10 cellular contexts compared by ENCODE assay signal in genomic region chr2:13056259-13056843, GRCh38.
DNase-seq lines count a peak whose midpoint lies in the region; ATAC-seq, FAIRE-seq and TF ChIP-seq lines count a peak whose summit lies in the region.
"Had no signal": no experiment of that assay in that cellular context is flagged by ENCODE, and none has a peak within 500 bp of the region (broad histone marks: within the 10 kb centered on the region; RNA-seq: fewer than 3 reads in every experiment).

No MANE protein-coding gene starts in this region.

- no peak overlapping the region for H3K27ac ChIP-seq in keratinocyte (ENCODE audit: control insufficient read depth, insufficient read depth, low read length)
- H3K27ac ChIP-seq in effector memory CD4-positive, alpha-beta T cell (ENCODE audit: insufficient read depth, low read length, poor library complexity, severe bottlenecking), result no peak overlapping the region

- dilution Hi-C loops in keratinocyte (cut with MboI; ENCODE audit: extremely low pct_ligation_motif_present, low sequenced_read_pairs), result no loop called here

- H2AFZ ChIP-seq in keratinocyte (ENCODE audit: control insufficient read depth, low read length), result no peak overlapping the region

- H3K4me3 ChIP-seq in AG09309 (ENCODE audit: control insufficient read depth, low read depth, low read length), result no peak overlapping the region
- H3K4me3 ChIP-seq in HFF-Myc (replicated peaks; ENCODE audit: low read depth, low read length), result no peak overlapping the region
- no peak overlapping the region for H3K4me3 ChIP-seq in keratinocyte (ENCODE audit: control insufficient read depth in 2 of 3, extremely low read depth in 1 of 3, insufficient read depth in 2 of 3, low read depth in 1 of 3, low read length in 3 of 3)
- H3K4me3 ChIP-seq in effector memory CD4-positive, alpha-beta T cell (ENCODE audit: insufficient read depth, low read depth, low read length, poor library complexity, severe bottlenecking), result no peak overlapping the region

- no peaks in the 10 kb centered on the region for H3K4me1 ChIP-seq in keratinocyte (ENCODE audit: control insufficient read depth, extremely low read depth, insufficient read depth, low read length)
- no peaks in the 10 kb centered on the region for H3K4me1 ChIP-seq in effector memory CD4-positive, alpha-beta T cell (ENCODE audit: control insufficient read depth, insufficient read depth, low read length, poor library complexity, severe bottlenecking)

- H3K9me1 ChIP-seq in keratinocyte (ENCODE audit: control insufficient read depth, extremely low read depth, insufficient read depth, low read length), result no peaks in the 10 kb centered on the region

- FAIRE-seq in keratinocyte (lab: Jason Lieb, UNC), result no peak

- TF ChIP-seq CTCF in AG09309 (IDR thresholded peaks at IDR 0.05; ENCODE audit: control insufficient read depth, insufficient read depth, low read depth, low read length, missing control alignments) (peak; percentile 52), HFF-Myc (IDR thresholded peaks at IDR 0.05; ENCODE audit: low read depth, low read length, missing control alignments) (peak; percentile 55), keratinocyte (optimal IDR thresholded peaks at IDR 0.05 in 1 of 3, IDR thresholded peaks at IDR 0.05 in 1 of 3, conservative IDR thresholded peaks at IDR 0.05 in 1 of 3; ENCODE audit: extremely low read depth in 1 of 3, insufficient read depth in 2 of 3, low read length in 3 of 3) (peak; percentile 12 to 43 (median 28))

- H3K36me3 ChIP-seq in keratinocyte (ENCODE audit: control insufficient read depth in 2 of 2, extremely low read depth in 1 of 2, insufficient read depth in 2 of 2, low read length in 2 of 2), result no peaks in the 10 kb centered on the region
- H3K36me3 ChIP-seq in effector memory CD4-positive, alpha-beta T cell (ENCODE audit: control insufficient read depth, insufficient read depth, low read length), result no peaks in the 10 kb centered on the region

- H3K9ac ChIP-seq in keratinocyte (ENCODE audit: control insufficient read depth, extremely low read depth, insufficient read depth, low read length), result no peak overlapping the region

- no peaks in the 10 kb centered on the region for H3K79me2 ChIP-seq in keratinocyte (ENCODE audit: control insufficient read depth, insufficient read depth, low read length)

- H3K4me2 ChIP-seq in keratinocyte (ENCODE audit: control insufficient read depth, extremely low read depth, insufficient read depth, low read depth, low read length), result no peak overlapping the region

- H3K9me3 ChIP-seq in keratinocyte (ENCODE audit: control insufficient read depth, low read depth, low read length), result no peaks in the 10 kb centered on the region
- no peaks in the 10 kb centered on the region for H3K9me3 ChIP-seq in effector memory CD4-positive, alpha-beta T cell (ENCODE audit: control insufficient read depth, low read length)

- ATAC-seq in SK-N-SH treated with all-trans-retinoic acid at 6 μM for 48 hours, result 0 out of 3 replicates have a peak, but pooled peaks have one; percentile 49

- no peaks in the 10 kb centered on the region for H4K20me1 ChIP-seq in keratinocyte (ENCODE audit: control insufficient read depth, extremely low read depth, insufficient read depth, low read length)

- DNase-seq in AG09309 (ENCODE audit: low read depth) (no peak), HFF-Myc (ENCODE audit: extremely low read depth, low read depth) (no peak), keratinocyte (ENCODE audit: low read depth, low spot score) (no peak), NCI-H1930 (lab: John Stamatoyannopoulos, UW) (no peak), NOMO-1 treated with dmso at 0.1 percent for 144 hours (lab: John Stamatoyannopoulos, UW; ENCODE audit: unreplicated experiment) (no peak)
- DNase-seq in effector memory CD4-positive, alpha-beta T cell, result no peak
- no peak for DNase-seq in activated effector memory CD4-positive, alpha-beta T cell treated with anti-CD3 and anti-CD28 coated beads, Interleukin-2, amount 50 U/mL, for 16 hours
- DNase-seq: activated gamma-delta T cell, nucleus accumbens had no signal

- H3K27me3 ChIP-seq in keratinocyte (ENCODE audit: control insufficient read depth, extremely low read depth, insufficient read depth, low read length), result no peaks in the 10 kb centered on the region
- no peaks in the 10 kb centered on the region for H3K27me3 ChIP-seq in effector memory CD4-positive, alpha-beta T cell (replicated peaks; ENCODE audit: control insufficient read depth, insufficient read depth, low read length, poor library complexity, severe bottlenecking)

TF ChIP-seq in SK-N-SH treated with all-trans-retinoic acid at 6 μM for 48 hours, 23 proteins besides CTCF, POLR2A, EP300 and RAD21:
- TF ChIP-seq ZFP30 (CRISPR knock-in tag; IDR thresholded peaks at IDR 0.05) (no peak), PATZ1 (CRISPR knock-in tag; IDR thresholded peaks at IDR 0.05; ENCODE audit: borderline replicate concordance) (no peak), BACH2 (CRISPR knock-in tag; IDR thresholded peaks at IDR 0.05; ENCODE audit: borderline replicate concordance) (no peak), SNAI2 (CRISPR knock-in tag; IDR thresholded peaks at IDR 0.05) (no peak), ZFP3 (CRISPR knock-in tag; IDR thresholded peaks at IDR 0.05) (no peak), ARNTL (CRISPR knock-in tag; IDR thresholded peaks at IDR 0.05; ENCODE audit: borderline replicate concordance, low read depth) (no peak), CSDC2 (CRISPR knock-in tag; IDR thresholded peaks at IDR 0.05) (no peak), PPARA (CRISPR knock-in tag; IDR thresholded peaks at IDR 0.05; ENCODE audit: borderline replicate concordance) (no peak), CREB5 (CRISPR knock-in tag; IDR thresholded peaks at IDR 0.05; ENCODE audit: low read depth) (no peak), ESRRG (CRISPR knock-in tag; IDR thresholded peaks at IDR 0.05) (no peak), POU6F1 (CRISPR knock-in tag; IDR thresholded peaks at IDR 0.05; ENCODE audit: borderline replicate concordance, low read depth) (no peak)
